12 cellular contexts compared by ENCODE assay signal in the genomic region with DNA sequence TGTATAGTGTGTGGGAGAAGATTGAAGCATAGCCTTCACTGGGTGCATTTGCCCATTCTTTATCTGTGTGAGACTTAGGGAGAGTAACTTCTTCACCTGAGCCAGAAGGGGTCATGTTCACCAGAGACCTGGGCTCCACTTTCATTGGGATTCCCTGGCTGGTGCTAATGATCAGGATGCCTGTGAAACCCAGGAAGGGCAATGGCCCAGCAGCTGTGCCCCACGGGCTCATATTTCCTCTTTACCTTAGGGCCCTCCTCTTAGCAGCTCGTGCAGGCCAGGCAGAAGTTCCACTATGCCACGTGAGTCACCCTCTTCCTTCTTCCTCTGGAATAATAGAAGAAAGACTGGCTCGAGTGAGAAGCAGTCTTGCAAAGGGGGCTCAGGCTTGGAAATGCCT. TPM values are rescaled to one million over a fixed set of nuclear protein-coding genes. Genes with fewer than 3 reads are reported as not detected.
DNase-seq lines count a peak whose midpoint lies in the region; ATAC-seq, FAIRE-seq and TF ChIP-seq lines count a peak whose summit lies in the region.
"Had no signal": no experiment of that assay in that cellular context is flagged by ENCODE, and none has a peak within 500 bp of the region (broad histone marks: within the 10 kb centered on the region; RNA-seq: fewer than 3 reads in every experiment).

No MANE protein-coding gene starts in this region.

- no peaks in the 10 kb centered on the region for H3K79me2 ChIP-seq in astrocyte (ENCODE audit: insufficient read depth, low read length)

- H3K36me3 ChIP-seq in astrocyte (ENCODE audit: insufficient read depth, low read length) (no peaks in the 10 kb centered on the region), muscle layer of colon (ENCODE audit: insufficient read depth, low read length) (no peaks in the 10 kb centered on the region)
- H3K36me3 ChIP-seq: upper lobe of left lung had no signal

- peaks cover 4% of the 10 kb centered on the region for H4K20me1 ChIP-seq in astrocyte (ENCODE audit: insufficient read depth, low read length)

- H3K4me3 ChIP-seq in astrocyte (ENCODE audit: insufficient read depth, low read depth, low read length): no peak overlapping the region
- H3K4me3 ChIP-seq in muscle layer of colon (ENCODE audit: low read depth in 1 of 2, low read length in 2 of 2): no peak overlapping the region
- H3K4me3 ChIP-seq: upper lobe of left lung had no signal

- H3K9me3 ChIP-seq in astrocyte (ENCODE audit: insufficient read depth, low read depth, low read length) (no peaks in the 10 kb centered on the region), muscle layer of colon (ENCODE audit: low read length) (no peaks in the 10 kb centered on the region)
- H3K9me3 ChIP-seq: upper lobe of left lung had no signal

- H3K9ac ChIP-seq in astrocyte (ENCODE audit: low read length) (no peak overlapping the region), muscle layer of colon (ENCODE audit: low read length) (no peak overlapping the region)

- H3K27me3 ChIP-seq in astrocyte (ENCODE audit: insufficient read depth, low read length) (no peaks in the 10 kb centered on the region), muscle layer of colon (ENCODE audit: control insufficient read depth in 1 of 2, insufficient read depth in 2 of 2, low read length in 2 of 2) (no peaks in the 10 kb centered on the region)
- H3K27me3 ChIP-seq: upper lobe of left lung had no signal

- in situ Hi-C loops in GM13976 (cut with MboI; ENCODE audit: low sequenced_read_pairs, unreplicated experiment) (no loop called here), GM13977 (cut with MboI; ENCODE audit: low pct_unique_long_range_greater_than_20kb, low sequenced_read_pairs, unreplicated experiment) (no loop called here)

- H3K4me1 Mint-ChIP-seq in astrocyte (ENCODE audit: low read depth, unreplicated experiment): peaks cover 14% of the 10 kb centered on the region

- no peak for FAIRE-seq in astrocyte (lab: Jason Lieb, UNC)

- no peak overlapping the region for H3K4me3 Mint-ChIP-seq in astrocyte (ENCODE audit: unreplicated experiment)
- H3K4me3 Mint-ChIP-seq: activated CD8-positive, alpha-beta T cell treated with anti-CD3 and anti-CD28 coated beads, Interleukin-2, amount 10 ng/mL, durations not matched to agents 7 days and 5 days had no signal

- peak overlapping the region; percentile 41 for H3K27ac Mint-ChIP-seq in astrocyte (ENCODE audit: unreplicated experiment)
- H3K27ac Mint-ChIP-seq: activated CD8-positive, alpha-beta T cell treated with anti-CD3 and anti-CD28 coated beads, Interleukin-2, amount 10 ng/mL, durations not matched to agents 7 days and 5 days had no signal

- no peak for TF ChIP-seq CTCF in astrocyte (IDR thresholded peaks at IDR 0.05; ENCODE audit: insufficient read depth, low read depth, low read length)
- no peak for TF ChIP-seq CTCF in GM13976 (IDR thresholded peaks at IDR 0.05; ENCODE audit: borderline replicate concordance, control extremely low read depth, extremely low read depth, insufficient read depth, missing control alignments)
- no peak for TF ChIP-seq CTCF in GM13977 (IDR thresholded peaks at IDR 0.05; ENCODE audit: extremely low read depth, insufficient read depth, missing control alignments)

- H3K4me1 ChIP-seq in astrocyte (ENCODE audit: insufficient read depth, low read length): peaks cover 5% of the 10 kb centered on the region
- peaks cover 28% of the 10 kb centered on the region for H3K4me1 ChIP-seq in muscle layer of colon (ENCODE audit: insufficient read depth, low read length)

- H3K36me3 Mint-ChIP-seq in astrocyte (ENCODE audit: low read depth, unreplicated experiment): peaks cover 3% of the 10 kb centered on the region

- no peak overlapping the region for H2AFZ ChIP-seq in astrocyte (ENCODE audit: low read depth, low read length)

- peak; percentile 52 for DNase-seq in GDM1 (lab: John Stamatoyannopoulos, UW)
- peak; percentile 69 for DNase-seq in MV-4-11 (lab: John Stamatoyannopoulos, UW)
- DNase-seq in astrocyte (ENCODE audit: low read depth): no peak
- DNase-seq in GM13976 (ENCODE audit: low spot score): no peak
- no peak for DNase-seq in GM13977 (ENCODE audit: low spot score)
- DNase-seq: activated CD8-positive, alpha-beta T cell treated with anti-CD3 and anti-CD28 coated beads, Interleukin-2, amount 10 ng/mL, durations not matched to agents 7 days and 5 days; HCEC 1CT; NCI-H1694 had no signal

- ATAC-seq in HG02571 (IDR thresholded peaks at IDR 0.05; ENCODE audit: unreplicated experiment): no peak
- no peak for ATAC-seq in HG03280 (IDR thresholded peaks at IDR 0.05; ENCODE audit: unreplicated experiment)
- ATAC-seq: activated CD8-positive, alpha-beta T cell treated with anti-CD3 and anti-CD28 coated beads, Interleukin-2, amount 10 ng/mL, durations not matched to agents 7 days and 5 days had no signal

- H3K4me2 ChIP-seq in astrocyte (ENCODE audit: low read length): no peak overlapping the region

- H3K9me3 Mint-ChIP-seq in astrocyte (ENCODE audit: unreplicated experiment): peaks cover 2% of the 10 kb centered on the region

- H3K27me3 Mint-ChIP-seq in astrocyte (ENCODE audit: low read depth, unreplicated experiment): peaks cover 5% of the 10 kb centered on the region

- no peak overlapping the region for H3K27ac ChIP-seq in astrocyte (ENCODE audit: low read depth, low read length)
- peak overlapping the region; percentile 4 for H3K27ac ChIP-seq in muscle layer of colon (ENCODE audit: low read depth, low read length)
- H3K27ac ChIP-seq: upper lobe of left lung had no signal

RNA-seq across cellular contexts. Expression of a gene that starts 5.0 kb away (rescaled TPM):
- total RNA-seq in astrocyte: 3.8 and 4.2 TPM in 2 replicates

Comparison
In these comparisons a context has a peak if more than half of its experiments do, and no peak if none do; other contexts are left out.
1. DNase-seq: peak in GDM1 (single experiment) and MV-4-11 (single experiment); none in astrocyte (single experiment), GM13976 (single experiment) and GM13977 (single experiment).